1 cellular context compared by ENCODE assay signal in genomic region chr5:106876665-106877194, GRCh38.
TF ChIP-seq lines count a peak whose summit lies in the region.

No MANE protein-coding gene starts in this region.

TF ChIP-seq in GM23338, 12 proteins besides CTCF, POLR2A, EP300 and RAD21 (continued from another document):
- no peak for TF ChIP-seq REST (IDR thresholded peaks at IDR 0.05; ENCODE audit: unreplicated experiment)
- TF ChIP-seq STAT1 (IDR thresholded peaks at IDR 0.05; ENCODE audit: unreplicated experiment), result no peak
- no peak for TF ChIP-seq POLR2AphosphoS5 (IDR thresholded peaks at IDR 0.05; ENCODE audit: low read depth)
- no peak for TF ChIP-seq CREB1 (CRISPR knock-in tag; IDR thresholded peaks at IDR 0.05; ENCODE audit: low read depth)
- no peak for TF ChIP-seq ETS1 (IDR thresholded peaks at IDR 0.05)
- TF ChIP-seq EZH2phosphoT487 (IDR thresholded peaks at IDR 0.05; ENCODE audit: unreplicated experiment), result no peak
TF ChIP-seq in GM23338: peak in this region for 0.
